24 cellular contexts compared by ENCODE assay signal in genomic region chr9:118009585-118009984, GRCh38.
DNase-seq lines count a peak whose midpoint lies in the region; FAIRE-seq and TF ChIP-seq lines count a peak whose summit lies in the region.
"Had no signal": no experiment of that assay in that cellular context is flagged by ENCODE, and none has a peak within 500 bp of the region (broad histone marks: within the 10 kb centered on the region; RNA-seq: fewer than 3 reads in every experiment).

No MANE protein-coding gene starts in this region.

- no peak overlapping the region for H3K27ac Mint-ChIP-seq in MCF 10A (ENCODE audit: low read depth, unreplicated experiment)
- H3K27ac Mint-ChIP-seq: activated B cell treated with CpG ODN at 0.5 μM for 24 hours; activated naive CD8-positive, alpha-beta T cell treated with anti-CD3 and anti-CD28 coated beads, Interleukin-2, amount 50 U/mL, for 24 hours; stimulated activated effector memory CD8-positive, alpha-beta T cell treated with anti-CD3 and anti-CD28 coated beads, Interleukin-12 subunit alpha, Interleukin-12 subunit beta, amount 100 ng/mL, for 72 hours had no signal

- H3K4me3 Mint-ChIP-seq in MCF 10A (ENCODE audit: unreplicated experiment): no peak overlapping the region
- H3K4me3 Mint-ChIP-seq: activated B cell treated with CpG ODN at 0.5 μM for 24 hours; activated naive CD8-positive, alpha-beta T cell treated with anti-CD3 and anti-CD28 coated beads, Interleukin-2, amount 50 U/mL, for 24 hours; stimulated activated effector memory CD8-positive, alpha-beta T cell treated with anti-CD3 and anti-CD28 coated beads, Interleukin-12 subunit alpha, Interleukin-12 subunit beta, amount 100 ng/mL, for 72 hours had no signal

- peak overlapping the region; percentile 20 to 37; a peak in 2 of 4 replicates for H3K4me2 ChIP-seq in H1 (ENCODE audit: insufficient read depth in 1 of 2, low read depth in 2 of 2, low read length in 2 of 2)
- H3K4me2 ChIP-seq in mesendoderm (ENCODE audit: low read length): no peak overlapping the region

- H2BK120ac ChIP-seq in H1 (replicated peaks; ENCODE audit: low read depth, low read length): no peak overlapping the region
- no peak overlapping the region for H2BK120ac ChIP-seq in mesendoderm (ENCODE audit: low read depth, low read length)

- TF ChIP-seq CTCF in H1 (IDR thresholded peaks at IDR 0.05; ENCODE audit: control extremely low read depth in 1 of 3, insufficient read depth in 1 of 3, low read depth in 1 of 3, low read length in 3 of 3) (no peak), MCF 10A (IDR thresholded peaks at IDR 0.05; ENCODE audit: unreplicated experiment) (no peak)

- H3K23ac ChIP-seq in H1 (ENCODE audit: insufficient read length): no peak overlapping the region
- no peak overlapping the region for H3K23ac ChIP-seq in mesendoderm (ENCODE audit: low read length)

- no peak overlapping the region for H3K4ac ChIP-seq in H1 (replicated peaks; ENCODE audit: insufficient read length, low read depth, low read length)
- H3K4ac ChIP-seq in mesendoderm (ENCODE audit: low read depth, low read length): no peak overlapping the region

- H2AK5ac ChIP-seq in H1 (ENCODE audit: low read depth, low read length) (no peak overlapping the region), mesendoderm (ENCODE audit: low read length) (no peak overlapping the region)

- H3K9me3 ChIP-seq in H1 (ENCODE audit: insufficient read depth in 2 of 2, low read depth in 1 of 2, low read length in 1 of 2): no peaks in the 10 kb centered on the region
- H3K9me3 ChIP-seq: body of pancreas, suprapubic skin had no signal

- H3K9ac ChIP-seq in H1 (replicated peaks in 1 of 4; ENCODE audit: extremely low read depth in 1 of 4, low read depth in 3 of 4, low read length in 3 of 4) (no peak overlapping the region), mesendoderm (ENCODE audit: low read length) (no peak overlapping the region)

- no peak overlapping the region for H3K18ac ChIP-seq in H1 (ENCODE audit: extremely low read depth, low read length)
- H3K18ac ChIP-seq in mesendoderm (ENCODE audit: low read length): no peak overlapping the region

- CTCF ChIA-PET in H1 (lab: Charles Lee; ENCODE audit: partially characterized antibody) (no interaction called here), MCF 10A (lab: Yijun Ruan, JAX) (no interaction called here)

- H3K23me2 ChIP-seq in H1 (ENCODE audit: low read depth, low read length): no peaks in the 10 kb centered on the region

- H3K4me3 ChIP-seq in H1 (ENCODE audit: extremely low read depth in 1 of 4, insufficient read depth in 2 of 4, low read depth in 3 of 4, low read length in 4 of 4) (peak overlapping the region in 1 of 4 experiments; percentile 40; a peak in 2 of 8 replicates), mesendoderm (ENCODE audit: low read length) (no peak overlapping the region)
- H3K4me3 ChIP-seq: body of pancreas, suprapubic skin had no signal

- no peak for TF ChIP-seq RAD21 in H1 (IDR thresholded peaks at IDR 0.05 in 1 of 2, conservative IDR thresholded peaks at IDR 0.05 in 1 of 2; ENCODE audit: low read depth in 2 of 2, low read length in 2 of 2)

- peaks cover 57% of the 10 kb centered on the region for H3K9me3 Mint-ChIP-seq in MCF 10A (ENCODE audit: unreplicated experiment)
- H3K9me3 Mint-ChIP-seq: activated B cell treated with CpG ODN at 0.5 μM for 24 hours; stimulated activated effector memory CD8-positive, alpha-beta T cell treated with anti-CD3 and anti-CD28 coated beads, Interleukin-12 subunit alpha, Interleukin-12 subunit beta, amount 100 ng/mL, for 72 hours had no signal

- H2BK15ac ChIP-seq in H1 (ENCODE audit: low read length) (no peak overlapping the region), mesendoderm (replicated peaks; ENCODE audit: low read depth) (no peak overlapping the region)

- no peak overlapping the region for H2BK12ac ChIP-seq in H1 (ENCODE audit: low read depth, low read length)

- no peak overlapping the region for H4K5ac ChIP-seq in H1 (ENCODE audit: insufficient read length, low read depth, low read length)
- no peak overlapping the region for H4K5ac ChIP-seq in mesendoderm (ENCODE audit: low read length)

- no peak overlapping the region for H3K56ac ChIP-seq in H1 (replicated peaks; ENCODE audit: insufficient read length, low read depth, low read length)
- H3K56ac ChIP-seq in mesendoderm (ENCODE audit: low read length): no peak overlapping the region

- H2BK20ac ChIP-seq in H1 (ENCODE audit: low read length): no peak overlapping the region

- H4K20me1 ChIP-seq in H1 (replicated peaks in 1 of 2; ENCODE audit: control insufficient read depth in 1 of 2, insufficient read depth in 2 of 2, low read length in 2 of 2): no peaks in the 10 kb centered on the region

- no peaks in the 10 kb centered on the region for H3K36me3 Mint-ChIP-seq in MCF 10A (ENCODE audit: insufficient read depth, unreplicated experiment)
- H3K36me3 Mint-ChIP-seq: stimulated activated effector memory CD8-positive, alpha-beta T cell treated with anti-CD3 and anti-CD28 coated beads, Interleukin-12 subunit alpha, Interleukin-12 subunit beta, amount 100 ng/mL, for 72 hours had no signal

- H3K36me3 ChIP-seq in H1 (ENCODE audit: control insufficient read depth in 2 of 4, insufficient read depth in 4 of 4, low read length in 3 of 4) (no peaks in the 10 kb centered on the region), mesendoderm (ENCODE audit: control insufficient read depth, insufficient read depth, low read length) (no peaks in the 10 kb centered on the region)
- H3K36me3 ChIP-seq: suprapubic skin had no signal

- intact Hi-C loops in MCF 10A (cut with micrococcal nuclease): no loop called here

- H3K27ac ChIP-seq in H1 (ENCODE audit: low read depth, low read length) (no peak overlapping the region), mesendoderm (ENCODE audit: low read depth, low read length) (no peak overlapping the region)
- H3K27ac ChIP-seq: body of pancreas, suprapubic skin had no signal

- peaks cover 1 to 11% (median 6%) of the 10 kb centered on the region in 4 experiments; a peak in 4 of 7 replicates for H3K4me1 ChIP-seq in H1 (replicated peaks in 1 of 4; ENCODE audit: control insufficient read depth in 3 of 4, insufficient read depth in 4 of 4, low read length in 3 of 4)
- no peaks in the 10 kb centered on the region for H3K4me1 ChIP-seq in mesendoderm (ENCODE audit: control insufficient read depth, low read depth, low read length)
- H3K4me1 ChIP-seq: body of pancreas, suprapubic skin had no signal

- no peaks in the 10 kb centered on the region for H3K27me3 Mint-ChIP-seq in MCF 10A (ENCODE audit: insufficient read depth, unreplicated experiment)
- H3K27me3 Mint-ChIP-seq: activated B cell treated with CpG ODN at 0.5 μM for 24 hours had no signal

- no peaks in the 10 kb centered on the region for H3K4me1 Mint-ChIP-seq in MCF 10A (ENCODE audit: insufficient read depth, unreplicated experiment)
- H3K4me1 Mint-ChIP-seq: activated B cell treated with CpG ODN at 0.5 μM for 24 hours; activated naive CD8-positive, alpha-beta T cell treated with anti-CD3 and anti-CD28 coated beads, Interleukin-2, amount 50 U/mL, for 24 hours; stimulated activated effector memory CD8-positive, alpha-beta T cell treated with anti-CD3 and anti-CD28 coated beads, Interleukin-12 subunit alpha, Interleukin-12 subunit beta, amount 100 ng/mL, for 72 hours had no signal

- 0 out of 2 replicates have a peak overlapping the region, but pooled peaks have one; percentile 27 for H2BK5ac ChIP-seq in H1 (ENCODE audit: low read depth, low read length)
- no peak overlapping the region for H2BK5ac ChIP-seq in mesendoderm (ENCODE audit: low read length)

- no peak for TF ChIP-seq EP300 in H1 (IDR thresholded peaks at IDR 0.05; ENCODE audit: borderline replicate concordance in 1 of 2, low read depth in 2 of 2, low read length in 2 of 2)

- H4K91ac ChIP-seq in H1 (replicated peaks; ENCODE audit: insufficient read length, low read length): no peak overlapping the region

- peak; percentile 57 for FAIRE-seq in H1 (lab: Jason Lieb, UNC)
- FAIRE-seq: small intestine, urothelium cell line had no signal

- no peak overlapping the region for H2AFZ ChIP-seq in H1 (ENCODE audit: low read length)

- POLR2A ChIA-PET in H1 (lab: Charles Lee; ENCODE audit: partially characterized antibody): no interaction called here
- POLR2A ChIA-PET in MCF 10A (lab: Yijun Ruan, JAX): interaction anchor here (0.7 kb wide), 1 partner anchor 17 kb away, joined by 4 read pairs; no protein-coding TSS in a partner anchor

- H3K27me3 ChIP-seq in H1 (replicated peaks in 1 of 4; ENCODE audit: control insufficient read depth in 3 of 4, extremely low read depth in 1 of 4, insufficient read depth in 3 of 4, low read length in 3 of 4) (no peaks in the 10 kb centered on the region), mesendoderm (ENCODE audit: insufficient read depth, low read length, poor library complexity) (no peaks in the 10 kb centered on the region)
- H3K27me3 ChIP-seq: body of pancreas, suprapubic skin had no signal

- H3K14ac ChIP-seq in H1 (ENCODE audit: insufficient read length): no peak overlapping the region

- H3K79me2 ChIP-seq in H1 (ENCODE audit: control insufficient read depth in 1 of 2, insufficient read depth in 2 of 2, low read length in 2 of 2): no peaks in the 10 kb centered on the region
- H3K79me2 ChIP-seq in mesendoderm (ENCODE audit: control insufficient read depth, insufficient read depth, low read length): no peaks in the 10 kb centered on the region

- no peak for TF ChIP-seq POLR2A in H1 (IDR thresholded peaks at IDR 0.05; ENCODE audit: control extremely low read depth in 1 of 2, low read depth in 2 of 2, low read length in 2 of 2)

- BruUV-seq in MCF 10A (replicated peaks; lab: Mats Ljungman, UMichigan): no TSS peak

- H3K79me1 ChIP-seq in H1 (ENCODE audit: low read depth, low read length): no peaks in the 10 kb centered on the region
- H3K79me1 ChIP-seq in mesendoderm (ENCODE audit: low read length): no peaks in the 10 kb centered on the region

- peak; percentile 59 for DNase-seq in DMS79 treated with DMSO at 0.1 percent for 48 hours (lab: John Stamatoyannopoulos, UW)
- DNase-seq in M059J (ENCODE audit: low read depth): peak; percentile 5
- peak in 1 of 2 experiments; percentile 7 for DNase-seq in H1 (ENCODE audit: low read depth in 1 of 2, low spot score in 2 of 2)
- peak; percentile 65 for DNase-seq in mesendoderm
- DNase-seq in MCF 10A (ENCODE audit: unreplicated experiment): no peak
- no peak for DNase-seq in NCI-H2171 treated with DMSO at 0.1 percent for 48 hours (lab: John Stamatoyannopoulos, UW)
- DNase-seq in DMS 273 treated with DMSO at 0.1 percent for 48 hours (lab: John Stamatoyannopoulos, UW): no peak
- DNase-seq: activated B cell treated with CpG ODN at 0.5 μM for 24 hours; activated CD4-positive, alpha-beta T cell treated with anti-CD3 and anti-CD28 coated beads, Interleukin-2, amount 50 U/mL, for 48 hours; activated effector memory CD4-positive, alpha-beta T cell treated with Interleukin-2 at 50 U/mL for 16 hours; activated naive CD8-positive, alpha-beta T cell treated with anti-CD3 and anti-CD28 coated beads, Interleukin-2, amount 50 U/mL, for 24 hours; body of pancreas; erythroblast; foreskin fibroblast; GOT3; kidney glomerular epithelial cell; MM.1S; NCI-H1694 treated with DMSO at 0.1 percent for 48 hours; small intestine; stimulated activated CD4-positive, alpha-beta T cell treated with anti-CD3 and anti-CD28 coated beads, Interleukin-2, amount 100 ng/mL, for 24 hours; T-helper 9 cell had no signal

- H4K8ac ChIP-seq in H1 (ENCODE audit: extremely low read depth, insufficient read depth, low read length): no peak overlapping the region
- H4K8ac ChIP-seq in mesendoderm (ENCODE audit: low read depth, low read length): no peak overlapping the region

Comparison
In these comparisons a context has a peak if more than half of its experiments do, and no peak if none do; other contexts are left out.
1. DNase-seq: peak in DMS79 treated with DMSO at 0.1 percent for 48 hours (single experiment), M059J (single experiment) and mesendoderm (single experiment); none in MCF 10A (single experiment), NCI-H2171 treated with DMSO at 0.1 percent for 48 hours (single experiment) and DMS 273 treated with DMSO at 0.1 percent for 48 hours (single experiment).